ENCODE assay signal across 3 cellular contexts in the genomic region with DNA sequence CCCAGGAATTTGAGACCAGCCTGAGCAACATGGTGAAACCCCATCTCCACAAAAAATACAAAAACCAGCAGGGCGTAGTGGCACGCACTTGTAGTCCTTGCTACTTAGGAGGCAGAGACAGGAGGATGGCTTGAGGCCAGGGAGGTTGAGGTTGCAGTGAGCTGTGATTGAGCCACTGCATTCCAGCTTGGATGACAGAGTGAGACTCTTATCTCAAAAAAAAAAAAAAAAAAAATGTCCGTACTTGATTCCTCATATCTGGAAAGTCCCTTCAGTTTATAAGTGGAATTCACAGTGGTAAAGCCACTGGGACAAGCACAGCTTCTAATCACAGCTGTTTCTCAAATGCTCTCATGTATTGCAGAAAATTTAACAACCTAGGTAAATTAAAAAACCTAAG.
TF ChIP-seq lines count a peak whose summit lies in the region.

No MANE protein-coding gene starts in this region.

TF ChIP-seq in HCT116, 20 proteins besides CTCF, POLR2A, EP300 and RAD21 (continued from another document):
- TF ChIP-seq SRF (IDR thresholded peaks at IDR 0.05; ENCODE audit: low read depth) = no peak
- no peak for TF ChIP-seq EZH2phosphoT487 (IDR thresholded peaks at IDR 0.05; ENCODE audit: borderline replicate concordance)
- no peak for TF ChIP-seq MAX (IDR thresholded peaks at IDR 0.05)
- TF ChIP-seq ZFX (IDR thresholded peaks at IDR 0.05) = no peak
- TF ChIP-seq CEBPB (IDR thresholded peaks at IDR 0.05; ENCODE audit: low read depth) = no peak
- TF ChIP-seq JUND (IDR thresholded peaks at IDR 0.05) = no peak
- TF ChIP-seq POLR2AphosphoS5 (IDR thresholded peaks at IDR 0.05; ENCODE audit: low read depth, low read length) = no peak
- TF ChIP-seq SIN3A (IDR thresholded peaks at IDR 0.05; ENCODE audit: low read depth) = no peak
- TF ChIP-seq SP1 (IDR thresholded peaks at IDR 0.05; ENCODE audit: low read depth) = no peak
- TF ChIP-seq REST (IDR thresholded peaks at IDR 0.05; ENCODE audit: low read depth) = no peak

TF ChIP-seq in GM23338, 12 proteins besides CTCF, POLR2A, EP300 and RAD21:
- TF ChIP-seq REST (IDR thresholded peaks at IDR 0.05; ENCODE audit: unreplicated experiment) (no peak), NANOG (IDR thresholded peaks at IDR 0.05; ENCODE audit: borderline replicate concordance) (no peak), EZH2 (IDR thresholded peaks at IDR 0.05; ENCODE audit: low read depth, unreplicated experiment) (no peak), JUNB (IDR thresholded peaks at IDR 0.05; ENCODE audit: unreplicated experiment) (no peak), STAT1 (IDR thresholded peaks at IDR 0.05; ENCODE audit: unreplicated experiment) (no peak), CREB1 (CRISPR knock-in tag; IDR thresholded peaks at IDR 0.05; ENCODE audit: low read depth) (no peak)
- TF ChIP-seq, protein P1, sequence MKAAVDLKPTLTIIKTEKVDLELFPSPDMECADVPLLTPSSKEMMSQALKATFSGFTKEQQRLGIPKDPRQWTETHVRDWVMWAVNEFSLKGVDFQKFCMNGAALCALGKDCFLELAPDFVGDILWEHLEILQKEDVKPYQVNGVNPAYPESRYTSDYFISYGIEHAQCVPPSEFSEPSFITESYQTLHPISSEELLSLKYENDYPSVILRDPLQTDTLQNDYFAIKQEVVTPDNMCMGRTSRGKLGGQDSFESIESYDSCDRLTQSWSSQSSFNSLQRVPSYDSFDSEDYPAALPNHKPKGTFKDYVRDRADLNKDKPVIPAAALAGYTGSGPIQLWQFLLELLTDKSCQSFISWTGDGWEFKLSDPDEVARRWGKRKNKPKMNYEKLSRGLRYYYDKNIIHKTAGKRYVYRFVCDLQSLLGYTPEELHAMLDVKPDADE (IDR thresholded peaks at IDR 0.05) = no peak

TF ChIP-seq in WTC11, 78 proteins besides CTCF, POLR2A, EP300 and RAD21 (continued from another document):
- TF ChIP-seq CREM (CRISPR knock-in tag; IDR thresholded peaks at IDR 0.05) (no peak), NFE2L1 (CRISPR knock-in tag; IDR thresholded peaks at IDR 0.05) (no peak)
- TF ChIP-seq, protein P2, sequence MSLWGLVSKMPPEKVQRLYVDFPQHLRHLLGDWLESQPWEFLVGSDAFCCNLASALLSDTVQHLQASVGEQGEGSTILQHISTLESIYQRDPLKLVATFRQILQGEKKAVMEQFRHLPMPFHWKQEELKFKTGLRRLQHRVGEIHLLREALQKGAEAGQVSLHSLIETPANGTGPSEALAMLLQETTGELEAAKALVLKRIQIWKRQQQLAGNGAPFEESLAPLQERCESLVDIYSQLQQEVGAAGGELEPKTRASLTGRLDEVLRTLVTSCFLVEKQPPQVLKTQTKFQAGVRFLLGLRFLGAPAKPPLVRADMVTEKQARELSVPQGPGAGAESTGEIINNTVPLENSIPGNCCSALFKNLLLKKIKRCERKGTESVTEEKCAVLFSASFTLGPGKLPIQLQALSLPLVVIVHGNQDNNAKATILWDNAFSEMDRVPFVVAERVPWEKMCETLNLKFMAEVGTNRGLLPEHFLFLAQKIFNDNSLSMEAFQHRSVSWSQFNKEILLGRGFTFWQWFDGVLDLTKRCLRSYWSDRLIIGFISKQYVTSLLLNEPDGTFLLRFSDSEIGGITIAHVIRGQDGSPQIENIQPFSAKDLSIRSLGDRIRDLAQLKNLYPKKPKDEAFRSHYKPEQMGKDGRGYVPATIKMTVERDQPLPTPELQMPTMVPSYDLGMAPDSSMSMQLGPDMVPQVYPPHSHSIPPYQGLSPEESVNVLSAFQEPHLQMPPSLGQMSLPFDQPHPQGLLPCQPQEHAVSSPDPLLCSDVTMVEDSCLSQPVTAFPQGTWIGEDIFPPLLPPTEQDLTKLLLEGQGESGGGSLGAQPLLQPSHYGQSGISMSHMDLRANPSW (CRISPR knock-in tag; conservative IDR thresholded peaks at IDR 0.05; ENCODE audit: low read depth) = no peak
